ENCODE assay signal across 10 cellular contexts in the genomic region with DNA sequence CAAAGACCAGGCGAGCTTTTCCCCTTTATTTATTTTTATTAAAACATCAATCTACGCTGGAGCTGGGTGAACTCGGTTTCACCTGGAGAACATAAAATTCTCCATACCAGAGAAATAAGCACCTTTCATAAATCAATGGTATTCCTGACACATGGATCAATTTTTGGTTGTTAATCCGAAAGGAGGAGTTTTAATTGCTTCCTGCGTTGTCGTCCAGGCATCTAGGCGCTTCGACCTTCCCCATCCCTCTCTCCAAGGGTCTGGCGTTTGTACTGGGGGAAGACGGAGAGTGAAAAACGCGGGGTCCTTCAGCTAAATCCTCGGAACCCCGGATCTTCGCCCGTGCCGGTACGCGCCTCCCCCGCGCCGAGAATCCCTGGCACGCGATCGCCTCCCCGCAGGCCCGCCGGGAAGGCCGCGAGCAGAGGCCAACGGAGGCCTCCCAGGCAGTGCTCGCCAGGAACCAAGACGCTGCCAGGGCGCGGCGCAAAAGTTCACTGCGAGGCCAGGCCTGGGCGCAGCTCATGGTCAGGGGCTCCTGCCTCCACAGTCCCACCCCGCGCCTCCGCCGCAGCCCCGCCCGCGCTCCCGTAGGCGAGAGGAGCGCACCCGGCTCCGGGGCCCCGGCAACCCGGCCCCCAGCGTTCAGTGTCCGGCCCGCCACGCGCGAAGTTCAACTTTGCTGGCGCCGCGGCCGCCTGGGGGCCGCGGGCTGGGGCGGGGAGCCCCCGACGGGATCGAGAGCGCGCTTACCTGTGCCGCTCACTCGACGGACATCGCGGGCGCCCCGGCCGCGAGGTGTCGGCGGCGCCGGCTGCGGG. TPM values are rescaled to one million over a fixed set of nuclear protein-coding genes. Genes with fewer than 3 reads are reported as not detected.
DNase-seq lines count a peak whose midpoint lies in the region; ATAC-seq and TF ChIP-seq lines count a peak whose summit lies in the region.
"Had no signal": no experiment of that assay in that cellular context is flagged by ENCODE, and none has a peak within 500 bp of the region (broad histone marks: within the 10 kb centered on the region; RNA-seq: fewer than 3 reads in every experiment).

No MANE protein-coding gene starts in this region.

- no peaks in the 10 kb centered on the region for H4K20me1 ChIP-seq in fibroblast of lung (ENCODE audit: control insufficient read depth, extremely low read depth, insufficient read depth, low read length)

- H3K79me2 ChIP-seq in fibroblast of lung (ENCODE audit: control insufficient read depth, insufficient read depth, low read length) = no peaks in the 10 kb centered on the region

- DNase-seq in Caco-2 (no peak), fibroblast of lung (ENCODE audit: low read depth in 2 of 2) (no peak), neural crest cell (ENCODE audit: low read depth, low spot score) (no peak), middle frontal gyrus (ENCODE audit: extremely low spot score, low spot score) (no peak)
- no peak for DNase-seq in activated effector memory CD4-positive, alpha-beta T cell treated with anti-CD3 and anti-CD28 coated beads, Interleukin-2, amount 50 U/mL, for 16 hours
- DNase-seq: activated CD4-positive, alpha-beta T cell treated with anti-CD3 and anti-CD28 coated beads for 1 hour had no signal

- H3K36me3 ChIP-seq in Caco-2 (ENCODE audit: control insufficient read depth, insufficient read depth, low read length) = no peaks in the 10 kb centered on the region
- H3K36me3 ChIP-seq in fibroblast of lung (ENCODE audit: control insufficient read depth, insufficient read depth, low read length) = no peaks in the 10 kb centered on the region

- H3K4me3 ChIP-seq in Caco-2 (ENCODE audit: low read depth, low read length) (no peak overlapping the region), fibroblast of lung (replicated peaks in 1 of 4; ENCODE audit: control extremely low read depth in 1 of 4, insufficient read depth in 1 of 4, low read depth in 3 of 4, low read length in 4 of 4) (peak overlapping the region in 1 of 4 experiments; percentile 17)

- TF ChIP-seq CTCF in Caco-2 (IDR thresholded peaks at IDR 0.05; ENCODE audit: insufficient read depth in 1 of 2, low read depth in 1 of 2, low read length in 1 of 2, severe bottlenecking in 1 of 2, unreplicated experiment in 1 of 2) (no peak), fibroblast of lung (conservative IDR thresholded peaks at IDR 0.05 in 1 of 2, IDR thresholded peaks at IDR 0.05 in 1 of 2; ENCODE audit: low read depth in 1 of 2, low read length in 2 of 2) (no peak), neural crest cell (conservative IDR thresholded peaks at IDR 0.05) (no peak)

- no peak overlapping the region for H3K27ac Mint-ChIP-seq in Caco-2 (ENCODE audit: unreplicated experiment)
- H3K27ac Mint-ChIP-seq in IgD-negative memory B cell = peak overlapping the region; percentile 52 to 89 (median 88)
- no peak overlapping the region for H3K27ac Mint-ChIP-seq in neural crest cell (ENCODE audit: unreplicated experiment)

- no peaks in the 10 kb centered on the region for H3K4me1 Mint-ChIP-seq in Caco-2 (ENCODE audit: low read depth, unreplicated experiment)
- peaks cover 3 to 11% (median 7%) of the 10 kb centered on the region in 3 donors for H3K4me1 Mint-ChIP-seq in IgD-negative memory B cell
- peaks cover 24% of the 10 kb centered on the region for H3K4me1 Mint-ChIP-seq in neural crest cell

- H3K27me3 ChIP-seq in Caco-2 (replicated peaks; ENCODE audit: control insufficient read depth, insufficient read depth, low read length) (0 out of 2 replicates have a peak, but pooled peaks cover 1% of the 10 kb centered on the region), fibroblast of lung (ENCODE audit: control insufficient read depth, insufficient read depth, low read length) (peaks cover 33% of the 10 kb centered on the region)

- no peak overlapping the region for H2AFZ ChIP-seq in fibroblast of lung (ENCODE audit: low read length)

- peaks cover 24% of the 10 kb centered on the region for H3K27me3 Mint-ChIP-seq in Caco-2 (ENCODE audit: insufficient read depth, unreplicated experiment)
- peaks cover 39% of the 10 kb centered on the region for H3K27me3 Mint-ChIP-seq in IgD-negative memory B cell
- peaks cover 91% of the 10 kb centered on the region for H3K27me3 Mint-ChIP-seq in neural crest cell (ENCODE audit: low read depth)

- H3K4me1 ChIP-seq in Caco-2 (peaks cover 11% of the 10 kb centered on the region; the same call in 1 of the 2 replicates), fibroblast of lung (ENCODE audit: control insufficient read depth, extremely low read depth, insufficient read depth, low read length) (no peaks in the 10 kb centered on the region)

- H3K4me3 Mint-ChIP-seq in Caco-2 (ENCODE audit: unreplicated experiment) = peak overlapping the region; percentile 52
- H3K4me3 Mint-ChIP-seq in IgD-negative memory B cell = peak overlapping the region in 3 of 4 donors; percentile 37 to 61 (median 59)
- H3K4me3 Mint-ChIP-seq in neural crest cell = peak overlapping the region; percentile 72

- H3K36me3 Mint-ChIP-seq in Caco-2 (ENCODE audit: insufficient read depth, unreplicated experiment) (no peaks in the 10 kb centered on the region), IgD-negative memory B cell (no peaks in the 10 kb centered on the region), neural crest cell (ENCODE audit: low read depth) (no peaks in the 10 kb centered on the region)

- ATAC-seq in HG03108 (IDR thresholded peaks at IDR 0.05; ENCODE audit: unreplicated experiment) (no peak), HG03354 (IDR thresholded peaks at IDR 0.05; ENCODE audit: poor library complexity, severe bottlenecking, unreplicated experiment) (no peak)

- CTCF ChIA-PET in Caco-2 (lab: Charles Lee) = no interaction called here

- intact Hi-C loops in Caco-2 (cut with micrococcal nuclease; ENCODE audit: unreplicated experiment) = loop anchor here (2.0 kb wide), 1 partner anchor 206 kb away; no protein-coding TSS in a partner anchor

- H3K4me2 ChIP-seq in fibroblast of lung (ENCODE audit: extremely low read depth, insufficient read depth, low read length) = peak overlapping the region; percentile 35

- H3K9me3 Mint-ChIP-seq in Caco-2 (ENCODE audit: unreplicated experiment) = no peaks in the 10 kb centered on the region
- peaks cover 0 to 6% (median 0%) of the 10 kb centered on the region in 3 donors for H3K9me3 Mint-ChIP-seq in IgD-negative memory B cell
- no peaks in the 10 kb centered on the region for H3K9me3 Mint-ChIP-seq in neural crest cell

- H3K9ac ChIP-seq in fibroblast of lung (ENCODE audit: insufficient read depth, low read length) = no peak overlapping the region

- H3K9me3 ChIP-seq in Caco-2 = 0 out of 2 replicates have a peak, but pooled peaks cover 3% of the 10 kb centered on the region
- H3K9me3 ChIP-seq in fibroblast of lung (ENCODE audit: control insufficient read depth, insufficient read depth, low read depth, low read length) = no peaks in the 10 kb centered on the region

- BruUV-seq in Caco-2 (replicated peaks; lab: Mats Ljungman, UMichigan) = no TSS peak

- POLR2A ChIA-PET in Caco-2 (lab: Charles Lee) = no interaction called here

- H3K27ac ChIP-seq in fibroblast of lung (ENCODE audit: insufficient read depth, low read length) = no peak overlapping the region

RNA-seq across cellular contexts. Expression of gene EBF3, which starts 8.3 kb away (rescaled TPM):
- total RNA-seq in Caco-2 (2022) (0.63 and 0.79 TPM in 2 replicates), fibroblast of lung (under 0.01 and 0.17 TPM in 2 replicates), neural crest cell (11.2 and 11.6 TPM in 2 replicates)
- polyA plus RNA-seq in IgD-negative memory B cell (not detected), fibroblast of lung (0.12 and 1.0 TPM in 2 replicates)
- 0.14 and 0.90 TPM in 2 replicates for polyA plus RNA-seq in fibroblast of lung (2012)
- polyA minus RNA-seq in fibroblast of lung (ENCODE audit: low replicate concordance) = 0.39 and 0.93 TPM in 2 replicates
- total RNA-seq: mononuclear cell had no signal

Comparison
In these comparisons a context has a peak if more than half of its experiments do, and no peak if none do; other contexts are left out.
1. H3K27ac Mint-ChIP-seq: peak in IgD-negative memory B cell (3 of 3); none in Caco-2 (single experiment) and neural crest cell (single experiment).
2. Peak in every context shown above with its lines, with median percentiles within 50 percentile points of each other: H3K4me3 Mint-ChIP-seq.